30 cellular contexts compared by ENCODE assay signal in the genomic region with DNA sequence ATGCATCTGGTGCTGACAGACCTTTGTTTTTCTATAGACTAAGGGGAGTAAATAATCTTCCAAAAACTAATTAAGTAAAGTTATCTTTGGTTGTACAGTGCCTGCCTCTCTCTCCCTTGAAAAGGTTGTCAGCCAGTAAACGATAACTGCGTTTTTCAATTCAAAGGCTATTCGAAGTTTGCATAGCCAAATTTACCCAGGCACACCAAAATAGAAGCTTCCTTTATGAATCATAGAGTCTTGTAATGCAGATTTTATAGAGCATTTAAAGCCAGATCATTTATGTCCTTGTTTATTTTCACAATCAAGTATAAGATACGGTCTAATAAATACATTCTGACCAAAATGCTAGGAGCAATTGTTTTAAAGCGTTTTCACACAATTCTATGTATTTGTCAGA. TPM values are rescaled to one million over a fixed set of nuclear protein-coding genes. Genes with fewer than 3 reads are reported as not detected.
"Had no signal": no experiment of that assay in that cellular context is flagged by ENCODE, and none has a peak within 500 bp of the region (broad histone marks: within the 10 kb centered on the region; RNA-seq: fewer than 3 reads in every experiment).

No MANE protein-coding gene starts in this region.

- H3K36me3 ChIP-seq: brain microvascular endothelial cell, cardiac muscle cell, MG63 had no signal

- ATAC-seq: activated CD4-positive, CD25-positive, alpha-beta regulatory T cell treated with anti-CD3 and anti-CD28 coated beads, Interleukin-2, amount 50 U/mL, for 24 hours; activated CD8-positive, alpha-beta memory T cell treated with anti-CD3 and anti-CD28 coated beads, Interleukin-2, amount 10 ng/mL, durations not matched to agents 7 days and 5 days; Panc1; Right ventricle myocardium inferior had no signal

- H3K9me3 ChIP-seq: MG63 had no signal

- DNase-seq: activated CD4-positive, alpha-beta T cell treated with anti-CD3 and anti-CD28 coated beads for 4 hours; activated CD4-positive, alpha-beta T cell treated with anti-CD3 and anti-CD28 coated beads, Interleukin-2, amount 50 U/mL, for 4 hours; activated CD8-positive, alpha-beta memory T cell treated with anti-CD3 and anti-CD28 coated beads, Interleukin-2, amount 10 ng/mL, durations not matched to agents 7 days and 5 days; activated effector memory CD4-positive, alpha-beta T cell treated with Interleukin-2 at 50 U/mL for 16 hours; activated naive CD4-positive, alpha-beta T cell; activated T-cell treated with anti-CD3 and anti-CD28 coated beads, Interleukin-2, amount 50 U/mL, for 24 hours; amniotic stem cell; brain microvascular endothelial cell; cerebellar nuclear complex; KG1; MG63; NCI-H1092 treated with DMSO at 0.1 percent for 48 hours; NCI-H1417 treated with DMSO at 0.1 percent for 48 hours; NCI-H1694; NCI-H2029; NCI-H2107; NCI-H345; NCI-H510A; RPMI8226; T-helper 1 cell had no signal

- FAIRE-seq: astrocyte, colon had no signal

- H3K27ac ChIP-seq: brain microvascular endothelial cell, cardiac muscle cell, SK-N-MC had no signal

- H3K27me3 ChIP-seq: brain microvascular endothelial cell, cardiac muscle cell, MG63 had no signal

- H3K4me3 ChIP-seq: cardiac muscle cell, MG63, SK-N-MC had no signal

RNA-seq across cellular contexts. Expression of a gene that starts 1.5 kb away (rescaled TPM):
- total RNA-seq: activated CD8-positive, alpha-beta memory T cell treated with anti-CD3 and anti-CD28 coated beads, Interleukin-2, amount 10 ng/mL, durations not matched to agents 7 days and 5 days; activated T-helper 1 cell treated with anti-CD3 and anti-CD28 coated beads, Interleukin-12 subunit alpha, Interleukin-12 subunit beta, Interleukin-2, Interleukin-4 antibody, amounts not matched to agents 30 ng/mL and 10 ng/mL and 1 ng/mL, durations not matched to agents 14 hours and 24 hours and 36 hours; astrocyte; OCI-LY7; Right ventricle myocardium inferior; T-helper 2 cell treated with Interferon-gamma antibody and Interleukin-4, amounts not matched to agents 100 ng/mL and 5 ng/mL, for 36 hours had no signal
